In the genomic region with DNA sequence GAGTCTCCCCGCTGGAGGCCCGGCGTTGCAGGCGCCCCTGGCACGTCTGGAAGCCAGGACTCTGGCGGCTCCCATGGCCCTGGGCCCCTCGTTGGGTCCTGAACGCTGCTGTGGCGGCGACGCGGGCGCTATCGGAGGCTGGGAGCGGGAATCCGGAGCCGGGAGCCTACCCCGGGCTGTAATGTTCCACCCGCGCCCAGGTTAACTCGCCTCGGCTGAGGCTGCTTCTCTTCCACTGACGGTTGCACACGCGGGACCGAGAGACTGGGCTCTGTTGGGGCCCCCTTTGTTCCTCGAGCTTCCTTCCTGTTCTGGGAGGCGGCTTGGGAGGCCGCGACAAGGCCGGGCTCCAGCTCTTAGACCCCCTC, we compare ENCODE assay signal across 2 cellular contexts.
TF ChIP-seq lines count a peak whose summit lies in the region.

No MANE protein-coding gene starts in this region.

TF ChIP-seq in SK-N-SH, 30 proteins besides CTCF, POLR2A, EP300 and RAD21 (continued from another document):
- TF ChIP-seq, protein P1, sequence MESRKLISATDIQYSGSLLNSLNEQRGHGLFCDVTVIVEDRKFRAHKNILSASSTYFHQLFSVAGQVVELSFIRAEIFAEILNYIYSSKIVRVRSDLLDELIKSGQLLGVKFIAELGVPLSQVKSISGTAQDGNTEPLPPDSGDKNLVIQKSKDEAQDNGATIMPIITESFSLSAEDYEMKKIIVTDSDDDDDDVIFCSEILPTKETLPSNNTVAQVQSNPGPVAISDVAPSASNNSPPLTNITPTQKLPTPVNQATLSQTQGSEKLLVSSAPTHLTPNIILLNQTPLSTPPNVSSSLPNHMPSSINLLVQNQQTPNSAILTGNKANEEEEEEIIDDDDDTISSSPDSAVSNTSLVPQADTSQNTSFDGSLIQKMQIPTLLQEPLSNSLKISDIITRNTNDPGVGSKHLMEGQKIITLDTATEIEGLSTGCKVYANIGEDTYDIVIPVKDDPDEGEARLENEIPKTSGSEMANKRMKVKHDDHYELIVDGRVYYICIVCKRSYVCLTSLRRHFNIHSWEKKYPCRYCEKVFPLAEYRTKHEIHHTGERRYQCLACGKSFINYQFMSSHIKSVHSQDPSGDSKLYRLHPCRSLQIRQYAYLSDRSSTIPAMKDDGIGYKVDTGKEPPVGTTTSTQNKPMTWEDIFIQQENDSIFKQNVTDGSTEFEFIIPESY (IDR thresholded peaks at IDR 0.05; ENCODE audit: borderline replicate concordance, low read depth): no peak
- TF ChIP-seq FOSL2 (IDR thresholded peaks at IDR 0.05; ENCODE audit: borderline replicate concordance, low read depth) (no peak), JUND (IDR thresholded peaks at IDR 0.05) (no peak), NRF1 (IDR thresholded peaks at IDR 0.05; ENCODE audit: low read depth, low read length) (no peak), FOXM1 (IDR thresholded peaks at IDR 0.05; ENCODE audit: low read depth) (no peak), NFIC (IDR thresholded peaks at IDR 0.05; ENCODE audit: borderline replicate concordance) (no peak), TCF12 (IDR thresholded peaks at IDR 0.05) (no peak)

TF ChIP-seq in SK-N-SH treated with all-trans-retinoic acid at 6 μM for 48 hours, 23 proteins besides CTCF, POLR2A, EP300 and RAD21 (continued from another document):
- TF ChIP-seq, protein P2, sequence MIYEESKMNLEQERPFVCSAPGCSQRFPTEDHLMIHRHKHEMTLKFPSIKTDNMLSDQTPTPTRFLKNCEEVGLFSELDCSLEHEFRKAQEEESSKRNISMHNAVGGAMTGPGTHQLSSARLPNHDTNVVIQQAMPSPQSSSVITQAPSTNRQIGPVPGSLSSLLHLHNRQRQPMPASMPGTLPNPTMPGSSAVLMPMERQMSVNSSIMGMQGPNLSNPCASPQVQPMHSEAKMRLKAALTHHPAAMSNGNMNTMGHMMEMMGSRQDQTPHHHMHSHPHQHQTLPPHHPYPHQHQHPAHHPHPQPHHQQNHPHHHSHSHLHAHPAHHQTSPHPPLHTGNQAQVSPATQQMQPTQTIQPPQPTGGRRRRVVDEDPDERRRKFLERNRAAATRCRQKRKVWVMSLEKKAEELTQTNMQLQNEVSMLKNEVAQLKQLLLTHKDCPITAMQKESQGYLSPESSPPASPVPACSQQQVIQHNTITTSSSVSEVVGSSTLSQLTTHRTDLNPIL (CRISPR knock-in tag; IDR thresholded peaks at IDR 0.05; ENCODE audit: low read depth): no peak
- TF ChIP-seq GLIS3 (CRISPR knock-in tag; IDR thresholded peaks at IDR 0.05) (no peak), SNAI2 (CRISPR knock-in tag; IDR thresholded peaks at IDR 0.05) (no peak)
- TF ChIP-seq, protein P3, sequence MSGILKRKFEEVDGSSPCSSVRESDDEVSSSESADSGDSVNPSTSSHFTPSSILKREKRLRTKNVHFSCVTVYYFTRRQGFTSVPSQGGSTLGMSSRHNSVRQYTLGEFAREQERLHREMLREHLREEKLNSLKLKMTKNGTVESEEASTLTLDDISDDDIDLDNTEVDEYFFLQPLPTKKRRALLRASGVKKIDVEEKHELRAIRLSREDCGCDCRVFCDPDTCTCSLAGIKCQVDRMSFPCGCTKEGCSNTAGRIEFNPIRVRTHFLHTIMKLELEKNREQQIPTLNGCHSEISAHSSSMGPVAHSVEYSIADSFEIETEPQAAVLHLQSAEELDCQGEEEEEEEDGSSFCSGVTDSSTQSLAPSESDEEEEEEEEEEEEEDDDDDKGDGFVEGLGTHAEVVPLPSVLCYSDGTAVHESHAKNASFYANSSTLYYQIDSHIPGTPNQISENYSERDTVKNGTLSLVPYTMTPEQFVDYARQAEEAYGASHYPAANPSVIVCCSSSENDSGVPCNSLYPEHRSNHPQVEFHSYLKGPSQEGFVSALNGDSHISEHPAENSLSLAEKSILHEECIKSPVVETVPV (CRISPR knock-in tag; IDR thresholded peaks at IDR 0.05): no peak
